Comparison of ENCODE assay signal across 8 cellular contexts in the genomic region with DNA sequence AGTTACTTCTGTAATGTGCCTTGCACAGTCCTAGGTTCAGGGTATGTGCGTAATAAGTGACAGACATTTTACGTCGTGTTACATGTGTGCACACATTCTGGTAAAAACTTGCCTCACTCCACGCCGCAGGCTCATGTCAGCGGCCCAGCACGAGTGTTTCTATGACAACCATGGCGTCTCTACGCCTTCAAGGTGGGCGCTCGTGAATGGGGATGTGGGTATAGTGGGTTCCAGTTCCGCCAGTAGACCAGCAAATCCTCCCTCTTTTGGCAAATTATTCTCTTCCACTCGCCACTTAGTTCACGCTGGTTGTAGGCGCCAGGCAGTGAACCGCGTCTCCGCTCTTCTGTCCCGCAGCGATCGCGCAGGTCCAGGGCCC. TPM values are rescaled to one million over a fixed set of nuclear protein-coding genes. Genes with fewer than 3 reads are reported as not detected.
DNase-seq lines count a peak whose midpoint lies in the region; ATAC-seq, FAIRE-seq and TF ChIP-seq lines count a peak whose summit lies in the region.

No MANE protein-coding gene starts in this region.

- no peaks in the 10 kb centered on the region for H3K9me3 Mint-ChIP-seq in activated T-cell treated with anti-CD3 and anti-CD28 coated beads, Interleukin-2, amount 50 U/mL, for 72 hours

- peaks cover 32% of the 10 kb centered on the region for H3K4me1 Mint-ChIP-seq in activated T-cell treated with anti-CD3 and anti-CD28 coated beads, Interleukin-2, amount 50 U/mL, for 72 hours (ENCODE audit: low read depth)

- H3K9me3 ChIP-seq in hepatocyte (ENCODE audit: low read depth) (no peaks in the 10 kb centered on the region), smooth muscle cell (replicated peaks; ENCODE audit: low read depth) (no peaks in the 10 kb centered on the region)

- H3K9ac ChIP-seq in smooth muscle cell (ENCODE audit: low read depth): peak overlapping the region; percentile 30

- H3K36me3 Mint-ChIP-seq in activated T-cell treated with anti-CD3 and anti-CD28 coated beads, Interleukin-2, amount 50 U/mL, for 72 hours (ENCODE audit: insufficient read depth in 2 of 2): no peaks in the 10 kb centered on the region

- peak; percentile 53 for DNase-seq in GM06990 (ENCODE audit: extremely low read depth, insufficient read length)
- peak; percentile 34 to 35 for DNase-seq in activated T-cell treated with anti-CD3 and anti-CD28 coated beads, Interleukin-2, amount 50 U/mL, for 72 hours
- DNase-seq in hepatocyte (ENCODE audit: low spot score): no peak
- DNase-seq in smooth muscle cell (lab: John Stamatoyannopoulos, UW; ENCODE audit: unreplicated experiment): no peak
- DNase-seq in stimulated activated CD4-positive, alpha-beta T cell treated with anti-CD3 and anti-CD28 coated beads, Interleukin-4, amount 100 ng/mL, for 1 hour: no peak
- no peak for DNase-seq in RCC 7860 (ENCODE audit: low spot score)
- no peak for DNase-seq in retina

- no peaks in the 10 kb centered on the region for H3K9me2 ChIP-seq in hepatocyte (replicated peaks; ENCODE audit: insufficient read depth)

- no peak for TF ChIP-seq CTCF in GM06990 (IDR thresholded peaks at IDR 0.05; ENCODE audit: insufficient read depth, low read length, poor library complexity, severe bottlenecking)
- TF ChIP-seq CTCF in hepatocyte (IDR thresholded peaks at IDR 0.05; ENCODE audit: poor library complexity): no peak
- no peak for TF ChIP-seq CTCF in smooth muscle cell (IDR thresholded peaks at IDR 0.05; ENCODE audit: borderline replicate concordance, insufficient read depth, poor library complexity, severe bottlenecking)

- H3K27ac Mint-ChIP-seq in activated T-cell treated with anti-CD3 and anti-CD28 coated beads, Interleukin-2, amount 50 U/mL, for 72 hours: no peak overlapping the region

- peak overlapping the region; percentile 81 to 90 for H3K4me3 Mint-ChIP-seq in activated T-cell treated with anti-CD3 and anti-CD28 coated beads, Interleukin-2, amount 50 U/mL, for 72 hours

- peaks cover 5% of the 10 kb centered on the region for H3F3A ChIP-seq in smooth muscle cell (ENCODE audit: low read depth)

- no peak overlapping the region for H3K27ac ChIP-seq in hepatocyte
- H3K27ac ChIP-seq in smooth muscle cell (ENCODE audit: low read depth): no peak overlapping the region

- no peaks in the 10 kb centered on the region for H3K79me2 ChIP-seq in hepatocyte
- no peaks in the 10 kb centered on the region for H3K79me2 ChIP-seq in smooth muscle cell (ENCODE audit: low read depth)

- no peaks in the 10 kb centered on the region for H3K27me3 ChIP-seq in GM06990 (replicated peaks; ENCODE audit: control insufficient read depth, insufficient read depth, low read length)
- no peaks in the 10 kb centered on the region for H3K27me3 ChIP-seq in hepatocyte
- H3K27me3 ChIP-seq in smooth muscle cell (ENCODE audit: low read depth): no peaks in the 10 kb centered on the region

- H4K20me1 ChIP-seq in hepatocyte (ENCODE audit: insufficient read depth, poor library complexity, severe bottlenecking) (no peaks in the 10 kb centered on the region), smooth muscle cell (ENCODE audit: low read depth) (no peaks in the 10 kb centered on the region)

- no peak for FAIRE-seq in RCC 7860 (lab: Jason Lieb, UNC)

- peak overlapping the region; percentile 99 for H3K4me2 ChIP-seq in hepatocyte
- peak overlapping the region; percentile 96 for H3K4me2 ChIP-seq in smooth muscle cell

- H3K4me3 ChIP-seq in GM06990 (replicated peaks; ENCODE audit: low read depth, low read length) (peak overlapping the region; percentile 58), hepatocyte (peak overlapping the region; percentile 34), smooth muscle cell (peak overlapping the region; percentile 52)

- H3K4me1 ChIP-seq in hepatocyte (ENCODE audit: insufficient read depth) (peaks cover 9% of the 10 kb centered on the region), smooth muscle cell (ENCODE audit: low read depth) (no peaks in the 10 kb centered on the region)

- H3K27me3 Mint-ChIP-seq in activated T-cell treated with anti-CD3 and anti-CD28 coated beads, Interleukin-2, amount 50 U/mL, for 72 hours (ENCODE audit: low read depth): peaks cover 73% of the 10 kb centered on the region

- peak overlapping the region; percentile 93 for H2AFZ ChIP-seq in hepatocyte
- peak overlapping the region; percentile 76 for H2AFZ ChIP-seq in smooth muscle cell (ENCODE audit: low read depth)

- 36% methylated on average over 22 of the region's 22 CpGs for WGBS in hepatocyte (ENCODE audit: low lambda C conversion rate, missing lambda C conversion rate)
- WGBS in smooth muscle cell (ENCODE audit: low lambda C conversion rate): 37% methylated on average over 22 of the region's 22 CpGs

- H3K36me3 ChIP-seq in GM06990 (ENCODE audit: control insufficient read depth, insufficient read depth, low read length) (no peaks in the 10 kb centered on the region), hepatocyte (replicated peaks; ENCODE audit: insufficient read depth, low read depth) (no peaks in the 10 kb centered on the region), smooth muscle cell (ENCODE audit: low read depth) (no peaks in the 10 kb centered on the region)

- peak; percentile 41 for ATAC-seq in HG02981 (IDR thresholded peaks at IDR 0.05; ENCODE audit: unreplicated experiment)
- peak; percentile 55 to 59 for ATAC-seq in activated T-cell treated with anti-CD3 and anti-CD28 coated beads, Interleukin-2, amount 50 U/mL, for 72 hours (replicated peaks in 1 of 2)

RNA-seq across cellular contexts. Expression of a gene that starts 40.3 kb away (rescaled TPM):
- 1 to 10 TPM; 9.5 to 9.7 TPM for total RNA-seq in activated T-cell treated with anti-CD3 and anti-CD28 coated beads, Interleukin-2, amount 50 U/mL, for 72 hours
- total RNA-seq in hepatocyte (15.2 and 16.6 TPM in 2 replicates), smooth muscle cell (19.1 and 20.5 TPM in 2 replicates)
- polyA plus RNA-seq in hepatocyte (15.7 and 16.8 TPM in 2 replicates), smooth muscle cell (23.7 and 24.6 TPM in 2 replicates)

RNA-seq across cellular contexts. Expression of a gene that starts 53.8 kb away (rescaled TPM):
- total RNA-seq in activated T-cell treated with anti-CD3 and anti-CD28 coated beads, Interleukin-2, amount 50 U/mL, for 72 hours: 10 to 100 TPM; 34.8 to 38.1 TPM
- total RNA-seq in hepatocyte (25.7 and 50.8 TPM in 2 replicates), smooth muscle cell (16.2 and 25.5 TPM in 2 replicates)
- polyA plus RNA-seq in hepatocyte (15.1 and 30.9 TPM in 2 replicates), smooth muscle cell (19.3 and 20.6 TPM in 2 replicates)

RNA-seq across cellular contexts. Expression of a gene that starts 58.0 kb away (rescaled TPM):
- total RNA-seq in activated T-cell treated with anti-CD3 and anti-CD28 coated beads, Interleukin-2, amount 50 U/mL, for 72 hours: 10 to 100 TPM; 11.3 to 12.9 TPM
- total RNA-seq in hepatocyte (7.1 and 11.5 TPM in 2 replicates), smooth muscle cell (6.8 and 7.3 TPM in 2 replicates)
- polyA plus RNA-seq in hepatocyte (8.6 and 13.4 TPM in 2 replicates), smooth muscle cell (13.3 and 17.6 TPM in 2 replicates)

Comparison
In these comparisons a context has a peak if more than half of its experiments do, and no peak if none do; other contexts are left out.
1. DNase-seq: peak in GM06990 (single experiment) and activated T-cell treated with anti-CD3 and anti-CD28 coated beads, Interleukin-2, amount 50 U/mL, for 72 hours (2 of 2); none in hepatocyte (single experiment), smooth muscle cell (single experiment), stimulated activated CD4-positive, alpha-beta T cell treated with anti-CD3 and anti-CD28 coated beads, Interleukin-4, amount 100 ng/mL, for 1 hour (single experiment), RCC 7860 (single experiment) and retina (single experiment).
2. Peak in every context shown above with its lines, with median percentiles within 50 percentile points of each other: H3K4me3 ChIP-seq.